ENCODE assay signal across 1 cellular context in the genomic region with DNA sequence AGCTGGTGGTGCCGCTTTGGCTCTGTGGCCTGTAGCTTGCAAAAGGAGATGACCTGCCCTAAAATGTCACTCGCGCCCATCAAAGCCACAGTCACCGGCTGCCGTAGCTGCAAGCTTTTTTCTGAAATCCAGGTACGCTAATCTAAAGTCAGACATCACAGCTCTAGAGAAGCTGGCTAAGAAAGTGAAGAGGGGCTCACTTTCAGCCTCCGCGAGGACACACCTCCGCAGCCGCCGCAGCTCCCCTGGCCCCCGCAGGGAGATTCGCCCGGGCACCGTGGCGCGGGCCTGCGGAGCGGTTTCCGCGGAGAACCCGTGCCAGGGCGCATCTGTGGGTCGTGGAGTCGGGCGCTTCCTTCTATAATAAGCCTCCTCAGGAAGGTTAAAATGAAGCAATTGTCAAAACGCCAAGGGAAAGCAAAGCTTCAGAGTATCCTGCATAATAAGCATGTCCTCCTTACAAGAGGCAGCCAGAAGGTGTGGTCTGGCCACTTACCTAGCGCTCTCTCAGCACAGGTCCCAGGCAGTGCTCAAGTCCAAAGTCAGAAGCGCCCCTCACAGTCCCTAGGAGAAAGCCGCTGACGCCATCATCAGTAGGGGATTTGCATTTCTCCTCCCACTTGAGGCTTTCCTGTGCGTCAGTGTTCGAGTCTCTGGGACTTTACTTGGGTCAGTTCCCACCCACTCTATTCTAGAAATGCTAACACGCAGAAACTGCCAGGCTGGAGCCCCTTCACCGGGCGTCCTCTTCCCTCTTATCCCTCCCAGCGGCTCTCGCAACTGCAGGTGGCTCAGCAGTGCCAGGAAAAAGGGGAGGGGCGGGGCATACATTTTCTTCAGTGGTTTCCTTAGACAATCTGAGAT.
TF ChIP-seq lines count a peak whose summit lies in the region.

A gene with protein sequence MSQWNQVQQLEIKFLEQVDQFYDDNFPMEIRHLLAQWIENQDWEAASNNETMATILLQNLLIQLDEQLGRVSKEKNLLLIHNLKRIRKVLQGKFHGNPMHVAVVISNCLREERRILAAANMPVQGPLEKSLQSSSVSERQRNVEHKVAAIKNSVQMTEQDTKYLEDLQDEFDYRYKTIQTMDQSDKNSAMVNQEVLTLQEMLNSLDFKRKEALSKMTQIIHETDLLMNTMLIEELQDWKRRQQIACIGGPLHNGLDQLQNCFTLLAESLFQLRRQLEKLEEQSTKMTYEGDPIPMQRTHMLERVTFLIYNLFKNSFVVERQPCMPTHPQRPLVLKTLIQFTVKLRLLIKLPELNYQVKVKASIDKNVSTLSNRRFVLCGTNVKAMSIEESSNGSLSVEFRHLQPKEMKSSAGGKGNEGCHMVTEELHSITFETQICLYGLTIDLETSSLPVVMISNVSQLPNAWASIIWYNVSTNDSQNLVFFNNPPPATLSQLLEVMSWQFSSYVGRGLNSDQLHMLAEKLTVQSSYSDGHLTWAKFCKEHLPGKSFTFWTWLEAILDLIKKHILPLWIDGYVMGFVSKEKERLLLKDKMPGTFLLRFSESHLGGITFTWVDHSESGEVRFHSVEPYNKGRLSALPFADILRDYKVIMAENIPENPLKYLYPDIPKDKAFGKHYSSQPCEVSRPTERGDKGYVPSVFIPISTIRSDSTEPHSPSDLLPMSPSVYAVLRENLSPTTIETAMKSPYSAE (minus strand): TSS at position 544 of the 864 bp plus-strand sequence. CDS start 2,791 bp downstream, outside the sequence.

TF ChIP-seq in K562, 482 proteins besides CTCF, POLR2A, EP300 and RAD21:
- TF ChIP-seq ZZZ3 (IDR thresholded peaks at IDR 0.05): no peak
- no peak for TF ChIP-seq L3MBTL2 (IDR thresholded peaks at IDR 0.05)
- TF ChIP-seq, protein P1, sequence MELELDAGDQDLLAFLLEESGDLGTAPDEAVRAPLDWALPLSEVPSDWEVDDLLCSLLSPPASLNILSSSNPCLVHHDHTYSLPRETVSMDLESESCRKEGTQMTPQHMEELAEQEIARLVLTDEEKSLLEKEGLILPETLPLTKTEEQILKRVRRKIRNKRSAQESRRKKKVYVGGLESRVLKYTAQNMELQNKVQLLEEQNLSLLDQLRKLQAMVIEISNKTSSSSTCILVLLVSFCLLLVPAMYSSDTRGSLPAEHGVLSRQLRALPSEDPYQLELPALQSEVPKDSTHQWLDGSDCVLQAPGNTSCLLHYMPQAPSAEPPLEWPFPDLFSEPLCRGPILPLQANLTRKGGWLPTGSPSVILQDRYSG (tag; conservative IDR thresholded peaks at IDR 0.05; ENCODE audit: low read depth): no peak
- TF ChIP-seq ERF (CRISPR knock-in tag; IDR thresholded peaks at IDR 0.05): no peak
- TF ChIP-seq NR1H2 (CRISPR knock-in tag; IDR thresholded peaks at IDR 0.05): no peak
TF ChIP-seq in K562: peak in this region for 0.
